9 cellular contexts compared by ENCODE assay signal in the genomic region with DNA sequence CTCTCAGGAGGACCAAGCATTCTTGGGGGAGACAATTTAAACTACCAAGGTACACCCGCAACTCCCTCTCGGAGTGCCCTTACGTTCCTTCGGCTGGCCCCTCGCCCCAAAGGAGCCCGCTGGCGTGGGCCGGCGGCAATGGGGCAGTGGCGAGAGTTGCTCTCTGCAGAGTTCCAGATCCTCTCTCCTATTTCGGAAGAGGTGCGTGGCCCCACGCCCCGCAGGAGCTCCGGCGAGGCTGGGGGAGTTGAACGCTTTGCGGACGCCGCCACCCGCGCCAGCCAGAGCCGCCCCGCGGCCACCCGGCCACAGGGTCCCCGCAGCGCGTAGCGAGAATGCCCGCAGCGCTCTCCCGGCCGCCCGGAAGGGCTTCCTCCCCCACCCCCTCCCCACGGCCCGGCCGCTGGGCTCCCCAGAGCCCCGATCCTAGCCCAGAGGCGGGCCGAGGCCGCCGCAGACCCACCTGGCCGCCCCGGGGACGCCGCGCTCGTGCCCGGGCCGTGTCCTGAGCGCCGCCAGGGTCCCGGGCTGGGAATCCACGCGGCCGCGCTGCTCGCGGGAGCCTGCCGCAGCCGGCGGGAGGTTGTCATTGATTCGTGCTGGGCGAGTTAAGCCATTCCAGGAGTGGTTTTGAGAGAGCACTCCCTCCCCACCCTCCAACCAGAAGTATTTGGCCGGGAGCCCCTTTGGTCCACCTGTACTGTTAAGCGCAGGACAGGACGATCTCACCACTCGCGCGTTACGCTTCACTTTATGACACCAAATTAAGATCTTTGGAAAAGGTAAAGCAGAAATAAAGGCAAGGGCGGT.
DNase-seq lines count a peak whose midpoint lies in the region; ATAC-seq, FAIRE-seq and TF ChIP-seq lines count a peak whose summit lies in the region.
"Had no signal": no experiment of that assay in that cellular context is flagged by ENCODE, and none has a peak within 500 bp of the region (broad histone marks: within the 10 kb centered on the region; RNA-seq: fewer than 3 reads in every experiment).

No MANE protein-coding gene starts in this region.

- POLR2A ChIA-PET in A673 (lab: Charles Lee; ENCODE audit: low non-redundant PET) = interaction anchor here (0.5 to 0.6 kb wide), 2 partner anchors 211 to 297 kb away, joined by 3 to 4 read pairs; no protein-coding TSS in a partner anchor

- H3K9me3 Mint-ChIP-seq in effector memory CD8-positive, alpha-beta T cell = no peaks in the 10 kb centered on the region

- H3K4me1 Mint-ChIP-seq in effector memory CD8-positive, alpha-beta T cell (ENCODE audit: low read depth in 2 of 2) = peaks cover 0 to 4% of the 10 kb centered on the region in 2 donors

- TF ChIP-seq CTCF in A673 (conservative IDR thresholded peaks at IDR 0.05; ENCODE audit: low read depth, low read length) = no peak

- H3K9me3 ChIP-seq in A673 (ENCODE audit: low read depth, low read length, poor library complexity, severe bottlenecking) (no peaks in the 10 kb centered on the region), mucosa of stomach (ENCODE audit: control insufficient read depth, low read length) (no peaks in the 10 kb centered on the region)

- BruUV-seq in A673 (replicated peaks; lab: Mats Ljungman, UMichigan) = no TSS peak

- H3K36me3 ChIP-seq in A673 (ENCODE audit: insufficient read depth, low read length, poor library complexity, severe bottlenecking) (no peaks in the 10 kb centered on the region), mucosa of stomach (ENCODE audit: control insufficient read depth, insufficient read depth, low read length) (no peaks in the 10 kb centered on the region)

- H3K9ac ChIP-seq in mucosa of stomach (ENCODE audit: low read length) = peak overlapping the region; percentile 88

- CTCF ChIA-PET in A673 (lab: Charles Lee) = no interaction called here

- DNase-seq in A673 (ENCODE audit: low spot score) = no peak
- DNase-seq in KBM-7 = peak; percentile 41
- no peak for DNase-seq in effector memory CD8-positive, alpha-beta T cell
- DNase-seq in GM12892 (ENCODE audit: insufficient read length) = no peak
- no peak for DNase-seq in SIG-M5 treated with dmso at 0.1 percent for 504 hours (lab: John Stamatoyannopoulos, UW; ENCODE audit: unreplicated experiment)
- no peak for DNase-seq in putamen (ENCODE audit: low spot score)
- DNase-seq in AG08395 (ENCODE audit: low spot score) = no peak
- DNase-seq: stimulated activated naive CD4-positive, alpha-beta T cell treated with Interleukin-2 at 50 U/mL for 16 hours had no signal

- H3K4me1 ChIP-seq in A673 (ENCODE audit: insufficient read depth, low read length, poor library complexity, severe bottlenecking) (peaks cover 10% of the 10 kb centered on the region), mucosa of stomach (ENCODE audit: control insufficient read depth, insufficient read depth, low read length) (peaks cover 66% of the 10 kb centered on the region)

- no peak overlapping the region for H3K27ac Mint-ChIP-seq in effector memory CD8-positive, alpha-beta T cell

- no peaks in the 10 kb centered on the region for H3K36me3 Mint-ChIP-seq in effector memory CD8-positive, alpha-beta T cell (ENCODE audit: insufficient read depth)

- no peak for ATAC-seq in effector memory CD8-positive, alpha-beta T cell (replicated peaks)

- H3K27me3 ChIP-seq in A673 (replicated peaks; ENCODE audit: insufficient read depth, low read depth, low read length, poor library complexity) (peaks cover 62% of the 10 kb centered on the region), mucosa of stomach (ENCODE audit: control insufficient read depth, insufficient read depth, low read length) (no peaks in the 10 kb centered on the region)

- peak overlapping the region; percentile 27 to 50 for H3K4me3 Mint-ChIP-seq in effector memory CD8-positive, alpha-beta T cell

- in situ Hi-C loops in KBM-7 (cut with MboI; ENCODE audit: low pct_unique_long_range_greater_than_20kb, low sequenced_read_pairs) = no loop called here

- no peak overlapping the region for H3K27ac ChIP-seq in A673 (ENCODE audit: low read depth, low read length, poor library complexity, severe bottlenecking)

- H3K27me3 Mint-ChIP-seq in effector memory CD8-positive, alpha-beta T cell = peaks cover 41 to 66% of the 10 kb centered on the region in 2 donors

- peak overlapping the region; percentile 32 for H3K4me3 ChIP-seq in A673 (ENCODE audit: low read depth, low read length, poor library complexity, severe bottlenecking)
- peak overlapping the region; percentile 67 for H3K4me3 ChIP-seq in mucosa of stomach (ENCODE audit: low read length)

- TF ChIP-seq POLR2A in GM12892 (IDR thresholded peaks at IDR 0.05; ENCODE audit: low read depth, low read length) = no peak

- FAIRE-seq in GM12892 (lab: Jason Lieb, UNC) = no peak

- intact Hi-C loops in A673 (cut with micrococcal nuclease; ENCODE audit: unreplicated experiment) = no loop called here
